ENCODE assay signal across 21 cellular contexts in genomic region chr3:177055557-177056290, GRCh38.
DNase-seq lines count a peak whose midpoint lies in the region; ATAC-seq lines count a peak whose summit lies in the region.
"Had no signal": no experiment of that assay in that cellular context is flagged by ENCODE, and none has a peak within 500 bp of the region (broad histone marks: within the 10 kb centered on the region; RNA-seq: fewer than 3 reads in every experiment).

No MANE protein-coding gene starts in this region.

- H3K36me3 Mint-ChIP-seq in activated T-helper 17 cell treated with anti-CD3 and anti-CD28 coated beads, Interleukin-2, amount 50 U/mL, for 72 hours (ENCODE audit: low read depth): peaks cover 28% of the 10 kb centered on the region
- H3K36me3 Mint-ChIP-seq in naive thymus-derived CD4-positive, alpha-beta T cell: peaks cover 0 to 5% (median 4%) of the 10 kb centered on the region in 5 donors
- H3K36me3 Mint-ChIP-seq in T-helper 2 cell treated with Interferon-gamma antibody and Interleukin-4, amounts not matched to agents 5 μg/mL and 100 μg/mL, for 36 hours (ENCODE audit: low read depth): peaks cover 21% of the 10 kb centered on the region

- peaks cover 87% of the 10 kb centered on the region for H3K4me1 ChIP-seq in Karpas-422 (ENCODE audit: low read length)
- H3K4me1 ChIP-seq in naive thymus-derived CD4-positive, alpha-beta T cell (ENCODE audit: control insufficient read depth in 2 of 2, insufficient read depth in 2 of 2, low read length in 2 of 2): peaks cover 13 to 20% of the 10 kb centered on the region in 2 donors

- no peaks in the 10 kb centered on the region for H3K9me3 ChIP-seq in Karpas-422 (ENCODE audit: low read length)
- H3K9me3 ChIP-seq in naive thymus-derived CD4-positive, alpha-beta T cell (ENCODE audit: control insufficient read depth in 2 of 3, low read length in 3 of 3): no peaks in the 10 kb centered on the region
- H3K9me3 ChIP-seq: BE2C, thoracic aorta had no signal

- CTCF ChIA-PET in naive thymus-derived CD4-positive, alpha-beta T cell (lab: Charles Lee): no interaction called here

- no peaks in the 10 kb centered on the region for H3K9me2 ChIP-seq in Karpas-422 (replicated peaks; ENCODE audit: insufficient read depth, low read length)

- ATAC-seq in activated T-helper 17 cell treated with anti-CD3 and anti-CD28 coated beads, Interleukin-2, amount 50 U/mL, for 72 hours (replicated peaks): peak; percentile 27
- ATAC-seq in naive thymus-derived CD4-positive, alpha-beta T cell: no peak
- ATAC-seq: HCT116 had no signal

- H3K9ac ChIP-seq in Karpas-422 (ENCODE audit: low read length): no peak overlapping the region

- no peak overlapping the region for H3K4me3 ChIP-seq in Karpas-422 (ENCODE audit: low read length)
- no peak overlapping the region for H3K4me3 ChIP-seq in naive thymus-derived CD4-positive, alpha-beta T cell (ENCODE audit: low read length)
- H3K4me3 ChIP-seq: thoracic aorta had no signal

- H3K27ac ChIP-seq in Karpas-422 (ENCODE audit: low read length): peak overlapping the region; percentile 1; the same call in 1 of the 2 replicates
- H3K27ac ChIP-seq in naive thymus-derived CD4-positive, alpha-beta T cell (ENCODE audit: low read depth, low read length): no peak overlapping the region
- H3K27ac ChIP-seq: epithelial cell of prostate, thoracic aorta had no signal

- H3K4me2 ChIP-seq in Karpas-422 (ENCODE audit: low read depth, low read length, poor library complexity, severe bottlenecking): no peak overlapping the region

- peak overlapping the region; percentile 27 for H3K4me3 Mint-ChIP-seq in activated T-helper 17 cell treated with anti-CD3 and anti-CD28 coated beads, Interleukin-2, amount 50 U/mL, for 72 hours
- H3K4me3 Mint-ChIP-seq in naive thymus-derived CD4-positive, alpha-beta T cell: no peak overlapping the region
- H3K4me3 Mint-ChIP-seq in T-helper 2 cell treated with Interferon-gamma antibody and Interleukin-4, amounts not matched to agents 5 μg/mL and 100 μg/mL, for 36 hours: no peak overlapping the region
- H3K4me3 Mint-ChIP-seq: activated naive CD4-positive, alpha-beta T cell treated with anti-CD3 and anti-CD28 coated beads, Interleukin-2, amount 10 ng/mL, durations not matched to agents 7 days and 5 days; dendritic cell treated with granulocyte-macrophage colony-stimulating factor and Interleukin-4, amounts not matched to agents 40 ng/mL and 50 ng/mL, for 4 days had no signal

- H4K20me1 ChIP-seq in Karpas-422 (ENCODE audit: insufficient read depth, low read depth, low read length): no peaks in the 10 kb centered on the region; the same call in 1 of the 2 replicates

- H3K4me1 Mint-ChIP-seq in activated T-helper 17 cell treated with anti-CD3 and anti-CD28 coated beads, Interleukin-2, amount 50 U/mL, for 72 hours: peaks cover 9% of the 10 kb centered on the region
- peaks cover 0 to 41% (median 33%) of the 10 kb centered on the region in 7 donors for H3K4me1 Mint-ChIP-seq in naive thymus-derived CD4-positive, alpha-beta T cell
- peaks cover 18% of the 10 kb centered on the region for H3K4me1 Mint-ChIP-seq in T-helper 2 cell treated with Interferon-gamma antibody and Interleukin-4, amounts not matched to agents 5 μg/mL and 100 μg/mL, for 36 hours (ENCODE audit: low read depth)

- no peak overlapping the region for H2AFZ ChIP-seq in Karpas-422 (ENCODE audit: low read length)

- H3K27me3 ChIP-seq in Karpas-422 (ENCODE audit: low read length): no peaks in the 10 kb centered on the region
- no peaks in the 10 kb centered on the region for H3K27me3 ChIP-seq in naive thymus-derived CD4-positive, alpha-beta T cell (ENCODE audit: control insufficient read depth in 2 of 2, insufficient read depth in 2 of 2, low read length in 2 of 2)
- H3K27me3 ChIP-seq: BE2C had no signal

- peaks cover 70% of the 10 kb centered on the region for H3K79me2 ChIP-seq in Karpas-422 (ENCODE audit: low read length)

- peak overlapping the region; percentile 83 for H3K27ac Mint-ChIP-seq in activated T-helper 17 cell treated with anti-CD3 and anti-CD28 coated beads, Interleukin-2, amount 50 U/mL, for 72 hours
- H3K27ac Mint-ChIP-seq in naive thymus-derived CD4-positive, alpha-beta T cell: peak overlapping the region in 8 of 9 donors; percentile 13 to 79 (median 58)
- no peak overlapping the region for H3K27ac Mint-ChIP-seq in T-helper 2 cell treated with Interferon-gamma antibody and Interleukin-4, amounts not matched to agents 5 μg/mL and 100 μg/mL, for 36 hours
- H3K27ac Mint-ChIP-seq: activated naive CD4-positive, alpha-beta T cell treated with anti-CD3 and anti-CD28 coated beads, Interleukin-2, amount 10 ng/mL, durations not matched to agents 7 days and 5 days; dendritic cell treated with granulocyte-macrophage colony-stimulating factor and Interleukin-4, amounts not matched to agents 40 ng/mL and 50 ng/mL, for 4 days had no signal

- no peaks in the 10 kb centered on the region for H3K27me3 Mint-ChIP-seq in activated T-helper 17 cell treated with anti-CD3 and anti-CD28 coated beads, Interleukin-2, amount 50 U/mL, for 72 hours
- no peaks in the 10 kb centered on the region for H3K27me3 Mint-ChIP-seq in naive thymus-derived CD4-positive, alpha-beta T cell
- H3K27me3 Mint-ChIP-seq in T-helper 2 cell treated with Interferon-gamma antibody and Interleukin-4, amounts not matched to agents 5 μg/mL and 100 μg/mL, for 36 hours (ENCODE audit: low read depth): no peaks in the 10 kb centered on the region
- H3K27me3 Mint-ChIP-seq: activated naive CD4-positive, alpha-beta T cell treated with anti-CD3 and anti-CD28 coated beads, Interleukin-2, amount 10 ng/mL, durations not matched to agents 7 days and 5 days; dendritic cell treated with granulocyte-macrophage colony-stimulating factor and Interleukin-4, amounts not matched to agents 40 ng/mL and 50 ng/mL, for 4 days had no signal

- DNase-seq in DMS79 (lab: John Stamatoyannopoulos, UW) (peak; percentile 54), Karpas-422 (no peak), Ammon's horn (ENCODE audit: low spot score) (no peak), A172 (ENCODE audit: low spot score) (no peak)
- no peak for DNase-seq in naive thymus-derived CD4-positive, alpha-beta T cell
- no peak for DNase-seq in T-helper 2 cell treated with Interferon-gamma antibody and Interleukin-4, amounts not matched to agents 5 μg/mL and 100 μg/mL, for 36 hours (ENCODE audit: low spot score)
- DNase-seq: activated CD4-positive, CD25-positive, alpha-beta regulatory T cell; activated CD8-positive, alpha-beta memory T cell treated with anti-CD3 and anti-CD28 coated beads, Interleukin-2, amount 50 U/mL, for 4 hours; activated naive CD4-positive, alpha-beta T cell treated with anti-CD3 and anti-CD28 coated beads, Interleukin-2, amount 10 ng/mL, durations not matched to agents 7 days and 5 days; BE2C; left ventricle myocardium superior; NCI-H146; NCI-H2227 treated with DMSO at 0.1 percent for 48 hours; posterior cingulate gyrus; Right ventricle myocardium superior; small intestine had no signal

- intact Hi-C loops in naive thymus-derived CD4-positive, alpha-beta T cell (cut with micrococcal nuclease): loop anchor here (5.0 to 10.0 kb wide), 8 partner anchors 57 to 1329 kb away; no protein-coding TSS in a partner anchor

- POLR2A ChIA-PET in naive thymus-derived CD4-positive, alpha-beta T cell (lab: Charles Lee): interaction anchor here (0.6 to 1.5 kb wide), 3 partner anchors 138 to 143 kb away, joined by 3 read pairs; no protein-coding TSS in a partner anchor

- H3K9me3 Mint-ChIP-seq in activated T-helper 17 cell treated with anti-CD3 and anti-CD28 coated beads, Interleukin-2, amount 50 U/mL, for 72 hours: no peaks in the 10 kb centered on the region
- H3K9me3 Mint-ChIP-seq in naive thymus-derived CD4-positive, alpha-beta T cell: no peaks in the 10 kb centered on the region
- H3K9me3 Mint-ChIP-seq in T-helper 2 cell treated with Interferon-gamma antibody and Interleukin-4, amounts not matched to agents 5 μg/mL and 100 μg/mL, for 36 hours: no peaks in the 10 kb centered on the region
- H3K9me3 Mint-ChIP-seq: activated naive CD4-positive, alpha-beta T cell treated with anti-CD3 and anti-CD28 coated beads, Interleukin-2, amount 10 ng/mL, durations not matched to agents 7 days and 5 days; dendritic cell treated with granulocyte-macrophage colony-stimulating factor and Interleukin-4, amounts not matched to agents 40 ng/mL and 50 ng/mL, for 4 days had no signal

- H3K36me3 ChIP-seq in Karpas-422 (ENCODE audit: insufficient read depth, low read length): peaks cover 6% of the 10 kb centered on the region; the same call in 1 of the 2 replicates
- H3K36me3 ChIP-seq in naive thymus-derived CD4-positive, alpha-beta T cell (ENCODE audit: control insufficient read depth in 2 of 3, insufficient read depth in 3 of 3, low read length in 3 of 3): no peaks in the 10 kb centered on the region
- H3K36me3 ChIP-seq: thoracic aorta had no signal
